15 cellular contexts compared by ENCODE assay signal in genomic region chr11:12244156-12244555, GRCh38.
DNase-seq lines count a peak whose midpoint lies in the region; ATAC-seq and TF ChIP-seq lines count a peak whose summit lies in the region.
"Had no signal": no experiment of that assay in that cellular context is flagged by ENCODE, and none has a peak within 500 bp of the region (broad histone marks: within the 10 kb centered on the region; RNA-seq: fewer than 3 reads in every experiment).

No MANE protein-coding gene starts in this region.

- H3K27me3 ChIP-seq in sigmoid colon, result no peaks in the 10 kb centered on the region
- H3K27me3 ChIP-seq in foreskin keratinocyte, result no peaks in the 10 kb centered on the region
- H3K27me3 ChIP-seq: left lung, testis had no signal

- H3K4me1 ChIP-seq in sigmoid colon (peaks cover 0 to 100% (median 86%) of the 10 kb centered on the region in 4 donors), foreskin keratinocyte (no peaks in the 10 kb centered on the region)

- intact Hi-C loops in sigmoid colon (cut with DNase I), result no loop called here

- no peaks in the 10 kb centered on the region for H3K9me3 ChIP-seq in sigmoid colon
- H3K9me3 ChIP-seq: left lung, testis had no signal

- 67 to 73% methylated on average over 5 of the region's 5 CpGs for WGBS in sigmoid colon, 2 donors

- no peak for TF ChIP-seq EP300 in sigmoid colon (IDR thresholded peaks at IDR 0.05)

- DNase-seq in G401 (ENCODE audit: low spot score), result peak; percentile 90
- DNase-seq in NCI-H2171 treated with DMSO at 0.1 percent for 48 hours (lab: John Stamatoyannopoulos, UW), result peak; percentile 82
- DNase-seq in cerebellar cortex (ENCODE audit: low spot score), result peak; percentile 88
- no peak for DNase-seq in sigmoid colon
- no peak for DNase-seq in foreskin keratinocyte
- no peak for DNase-seq in stimulated activated CD4-positive, alpha-beta T cell treated with anti-CD3 and anti-CD28 coated beads, Interleukin-4, amount 100 ng/mL, for 1 hour
- DNase-seq: activated CD4-positive, alpha-beta memory T cell treated with anti-CD3 and anti-CD28 coated beads, Interleukin-2, amount 10 ng/mL, durations not matched to agents 7 days and 5 days; foreskin melanocyte; GF-D8; left lung; stimulated activated CD4-positive, alpha-beta T cell treated with anti-CD3 and anti-CD28 coated beads, Interleukin-2, amount 100 ng/mL, for 48 hours; T-cell; testis had no signal

- H3K36me3 ChIP-seq in sigmoid colon, result peaks cover 0 to 12% (median 6%) of the 10 kb centered on the region in 4 donors

- no peak for TF ChIP-seq POLR2A in sigmoid colon (IDR thresholded peaks at IDR 0.05)

- in situ Hi-C loops in G401 (cut with HindIII; ENCODE audit: low sequenced_read_pairs), result no loop called here

- no peak for TF ChIP-seq CTCF in sigmoid colon (IDR thresholded peaks at IDR 0.05)
- TF ChIP-seq CTCF in foreskin keratinocyte (conservative IDR thresholded peaks at IDR 0.05), result no peak

- no peak overlapping the region for H3K4me3 ChIP-seq in sigmoid colon
- H3K4me3 ChIP-seq: left lung, testis had no signal

- peak overlapping the region; percentile 30 to 89 (median 66) for H3K27ac ChIP-seq in sigmoid colon
- no peak overlapping the region for H3K27ac ChIP-seq in foreskin keratinocyte
- H3K27ac ChIP-seq: left lung, VCaP had no signal

- ATAC-seq in foreskin keratinocyte (no peak), HG02763 (IDR thresholded peaks at IDR 0.05; ENCODE audit: unreplicated experiment) (no peak)
- ATAC-seq: left lung, T-cell had no signal

Comparison
In these comparisons a context has a peak if more than half of its experiments do, and no peak if none do; other contexts are left out.
1. DNase-seq: peak in G401 (single experiment), NCI-H2171 treated with DMSO at 0.1 percent for 48 hours (single experiment) and cerebellar cortex (single experiment); none in sigmoid colon (single experiment), foreskin keratinocyte (0 of 2) and stimulated activated CD4-positive, alpha-beta T cell treated with anti-CD3 and anti-CD28 coated beads, Interleukin-4, amount 100 ng/mL, for 1 hour (single experiment).